1 cellular context compared by ENCODE assay signal in the genomic region with DNA sequence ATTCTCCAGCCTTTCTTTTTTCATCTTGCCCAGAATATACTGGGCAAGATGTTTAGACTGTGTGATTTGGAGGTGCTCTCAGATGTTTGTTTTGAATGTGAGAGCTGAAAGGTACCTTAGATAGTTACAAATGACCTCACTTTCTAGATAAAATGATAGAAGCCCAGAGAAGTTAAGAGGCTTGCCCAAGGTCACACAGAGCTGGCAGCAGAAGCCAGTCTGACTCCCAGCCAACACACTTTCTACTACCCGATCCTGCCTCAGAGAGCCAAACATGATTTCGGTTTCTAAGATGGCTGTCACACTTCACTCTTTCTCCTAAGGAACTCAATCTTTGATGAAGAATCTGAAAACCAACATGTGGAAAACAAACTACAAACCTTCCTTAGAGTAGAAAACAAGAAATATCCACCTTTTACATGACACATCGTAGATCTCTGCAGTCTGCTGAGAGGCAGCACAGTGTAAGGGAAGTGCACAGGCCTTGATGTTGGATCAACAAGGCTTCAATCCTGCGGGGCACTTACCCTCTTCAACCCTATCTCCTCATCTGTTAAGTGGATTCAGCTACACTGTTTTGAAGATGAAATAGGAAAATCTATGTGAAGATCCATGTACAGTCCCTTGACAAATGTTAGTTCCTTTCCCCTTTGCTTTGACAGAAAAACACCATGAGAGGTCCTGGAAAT.
TF ChIP-seq lines count a peak whose summit lies in the region.

No MANE protein-coding gene starts in this region.

TF ChIP-seq in HepG2, 621 proteins besides CTCF, POLR2A, EP300 and RAD21:
- no peak for TF ChIP-seq PHF20 (CRISPR knock-in tag; IDR thresholded peaks at IDR 0.05)
- TF ChIP-seq, protein P1, sequence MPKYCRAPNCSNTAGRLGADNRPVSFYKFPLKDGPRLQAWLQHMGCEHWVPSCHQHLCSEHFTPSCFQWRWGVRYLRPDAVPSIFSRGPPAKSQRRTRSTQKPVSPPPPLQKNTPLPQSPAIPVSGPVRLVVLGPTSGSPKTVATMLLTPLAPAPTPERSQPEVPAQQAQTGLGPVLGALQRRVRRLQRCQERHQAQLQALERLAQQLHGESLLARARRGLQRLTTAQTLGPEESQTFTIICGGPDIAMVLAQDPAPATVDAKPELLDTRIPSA (CRISPR knock-in tag; IDR thresholded peaks at IDR 0.05; ENCODE audit: borderline replicate concordance): no peak
